ENCODE assay signal across 30 cellular contexts in the genomic region with DNA sequence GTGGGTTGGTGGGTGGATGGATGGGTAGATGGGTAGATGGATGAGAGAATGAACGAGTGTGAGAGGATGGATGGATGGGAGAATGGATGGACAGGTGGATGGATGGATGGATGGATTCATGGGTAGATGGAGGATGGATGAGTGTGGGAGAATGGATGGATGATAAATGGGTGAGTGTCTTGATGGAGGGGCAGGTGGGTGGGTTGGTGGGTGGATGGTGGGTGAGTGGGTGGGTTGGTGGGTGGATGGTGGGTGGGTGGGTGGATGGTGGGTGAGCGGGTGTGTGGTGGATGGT. TPM values are rescaled to one million over a fixed set of nuclear protein-coding genes. Genes with fewer than 3 reads are reported as not detected.
"Had no signal": no experiment of that assay in that cellular context is flagged by ENCODE, and none has a peak within 500 bp of the region (broad histone marks: within the 10 kb centered on the region; RNA-seq: fewer than 3 reads in every experiment).

No MANE protein-coding gene starts in this region.

- H3K4me1 Mint-ChIP-seq: endodermal cell; stimulated activated naive CD8-positive, alpha-beta T cell treated with anti-CD3 and anti-CD28 coated beads, Interleukin-15, amount 100 ng/mL, for 72 hours had no signal

- H3K4me3 ChIP-seq: gastrocnemius medialis, heart right ventricle, lower lobe of right lung, prostate gland, right atrium auricular region, smooth muscle cell, suprapubic skin, vagina had no signal

- H3K9me3 Mint-ChIP-seq: endodermal cell had no signal

- ATAC-seq: esophagus mucosa; gastrocnemius medialis; left ventricle myocardium superior; naive thymus-derived CD8-positive, alpha-beta T cell; sciatic nerve; stimulated activated naive CD8-positive, alpha-beta T cell treated with anti-CD3 and anti-CD28 coated beads, Interleukin-15, amount 100 ng/mL, for 72 hours had no signal

- H3K27ac ChIP-seq: dorsolateral prefrontal cortex, epithelial cell of prostate, gastrocnemius medialis, heart right ventricle, lower lobe of right lung, prostate gland, right atrium auricular region, suprapubic skin, vagina had no signal

- H3K4me2 ChIP-seq: smooth muscle cell had no signal

- DNase-seq: dorsolateral prefrontal cortex; effector CD8-positive, alpha-beta T cell; foreskin fibroblast; gastrocnemius medialis; heart right ventricle; hippocampal formation; left ventricle myocardium superior; lower lobe of right lung; naive thymus-derived CD8-positive, alpha-beta T cell; stimulated activated CD4-positive, alpha-beta T cell treated with anti-CD3 and anti-CD28 coated beads, Interleukin-12 subunit alpha, Interleukin-12 subunit beta, amount 100 ng/mL, for 4 hours; stimulated activated CD4-positive, alpha-beta T cell treated with anti-CD3 and anti-CD28 coated beads, Interleukin-1b, Interleukin-23, amount 100 ng/mL, for 48 hours; stimulated activated CD4-positive, alpha-beta T cell treated with anti-CD3 and anti-CD28 coated beads, Interleukin-4, amount 100 ng/mL, for 1 hour; stimulated activated CD8-positive, alpha-beta memory T cell treated with anti-CD3 and anti-CD28 coated beads, Interleukin-4, amount 100 ng/mL, for 48 hours; stimulated activated naive CD4-positive, alpha-beta T cell; stimulated activated naive CD8-positive, alpha-beta T cell treated with anti-CD3 and anti-CD28 coated beads, Interleukin-15, amount 100 ng/mL, for 72 hours; trophoblast cell had no signal

- H3K36me3 ChIP-seq: gastrocnemius medialis, heart right ventricle, lower lobe of right lung, prostate gland, right atrium auricular region, suprapubic skin, vagina had no signal

- H3K4me1 ChIP-seq: gastrocnemius medialis, heart right ventricle, lower lobe of right lung, prostate gland, vagina had no signal

- H3K36me3 Mint-ChIP-seq: naive thymus-derived CD8-positive, alpha-beta T cell had no signal

- H3K4me3 Mint-ChIP-seq: naive thymus-derived CD8-positive, alpha-beta T cell; neural crest cell; stimulated activated naive CD8-positive, alpha-beta T cell treated with anti-CD3 and anti-CD28 coated beads, Interleukin-15, amount 100 ng/mL, for 72 hours had no signal

- H3K27ac Mint-ChIP-seq: endodermal cell; naive thymus-derived CD8-positive, alpha-beta T cell; stimulated activated naive CD8-positive, alpha-beta T cell treated with anti-CD3 and anti-CD28 coated beads, Interleukin-15, amount 100 ng/mL, for 72 hours had no signal

- H3K9me3 ChIP-seq: gastrocnemius medialis, heart right ventricle, lower lobe of right lung, prostate gland, right atrium auricular region, suprapubic skin, vagina had no signal

RNA-seq across cellular contexts. Expression of gene ONECUT3, which starts 35.4 kb away (rescaled TPM):
- total RNA-seq: dorsolateral prefrontal cortex; esophagus mucosa; gastrocnemius medialis; heart right ventricle; left ventricle myocardium superior; lower lobe of right lung; mesenteric fat pad; myocyte; naive thymus-derived CD8-positive, alpha-beta T cell; osteocyte; prostate gland; right atrium auricular region; sciatic nerve; smooth muscle cell; suprapubic skin; ureter; vagina had no signal
- polyA plus RNA-seq: heart right ventricle; naive thymus-derived CD8-positive, alpha-beta T cell; smooth muscle cell had no signal
